In the genomic region with DNA sequence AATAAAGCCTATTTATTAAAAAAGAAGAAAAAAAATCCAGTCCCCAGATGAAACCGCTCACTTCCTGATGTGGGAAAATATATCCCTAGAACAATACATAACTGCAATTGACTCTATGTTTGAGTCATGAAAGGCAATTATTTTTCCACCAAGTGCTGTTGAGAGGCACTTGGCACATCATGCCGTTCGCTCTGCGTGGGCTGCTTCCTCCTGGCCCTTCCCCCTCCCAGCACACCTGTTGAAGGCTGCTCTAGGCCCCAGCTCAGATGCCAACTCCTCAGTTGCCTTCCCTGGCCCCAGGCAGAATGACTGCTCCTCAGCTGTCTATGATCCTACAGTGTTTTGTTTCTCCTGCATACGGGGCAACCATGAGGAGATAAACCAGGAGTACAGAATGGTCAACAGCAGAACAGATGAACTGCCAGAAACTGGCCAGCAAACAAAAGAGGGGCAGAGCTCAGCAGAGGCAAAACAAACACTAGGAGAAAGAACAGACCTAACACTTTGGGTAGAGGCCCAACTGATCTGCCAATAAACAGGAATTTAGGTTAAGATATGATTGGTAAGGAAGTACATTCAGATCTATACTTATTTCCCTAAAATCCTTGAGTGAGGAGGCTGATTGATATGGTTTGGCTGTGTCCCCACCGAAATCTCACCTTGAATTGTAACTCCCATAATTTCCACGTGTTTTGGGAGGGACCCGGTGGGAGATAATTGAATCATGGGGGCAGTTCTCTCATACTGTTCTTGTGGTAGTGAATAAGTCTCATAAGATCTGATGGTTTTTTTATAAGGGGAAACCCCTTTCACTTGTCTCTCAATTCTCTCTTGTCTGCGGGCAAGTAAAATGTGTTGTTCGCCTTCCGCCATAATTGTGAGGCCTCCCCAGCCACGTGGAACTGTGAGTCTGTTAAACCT, we compare ENCODE assay signal across 10 cellular contexts. TPM values are rescaled to one million over a fixed set of nuclear protein-coding genes. Genes with fewer than 3 reads are reported as not detected.
DNase-seq lines count a peak whose midpoint lies in the region; ATAC-seq and TF ChIP-seq lines count a peak whose summit lies in the region.
"Had no signal": no experiment of that assay in that cellular context is flagged by ENCODE, and none has a peak within 500 bp of the region (broad histone marks: within the 10 kb centered on the region; RNA-seq: fewer than 3 reads in every experiment).

No MANE protein-coding gene starts in this region.

- H3K27me3 ChIP-seq in BLaER1 (no peaks in the 10 kb centered on the region), MG63 (no peaks in the 10 kb centered on the region), prostate gland (replicated peaks; ENCODE audit: insufficient read depth) (no peaks in the 10 kb centered on the region)

- H3K36me3 ChIP-seq in BLaER1 (peaks cover 95% of the 10 kb centered on the region), MG63 (peaks cover 88% of the 10 kb centered on the region), prostate gland (no peaks in the 10 kb centered on the region)
- H3K36me3 ChIP-seq: thoracic aorta had no signal

- TF ChIP-seq POLR2A in prostate gland (IDR thresholded peaks at IDR 0.05), result no peak

- H3K4me3 ChIP-seq in BLaER1 (no peak overlapping the region), MG63 (no peak overlapping the region), prostate gland (no peak overlapping the region)
- H3K4me3 ChIP-seq: BLaER1 treated with 17β-estradiol and CSF1 and Interleukin-3, amounts not matched to agents 10 nM and 100 nM; thoracic aorta had no signal

- no peak overlapping the region for H3K27ac ChIP-seq in BLaER1
- peak overlapping the region; percentile 8 to 60 for H3K27ac ChIP-seq in prostate gland
- H3K27ac ChIP-seq: BLaER1 treated with 17β-estradiol and CSF1 and Interleukin-3, amounts not matched to agents 10 nM and 100 nM had no signal

- peaks cover 99% of the 10 kb centered on the region for H4K20me1 ChIP-seq in BLaER1

- DNase-seq in MG63, result peak; percentile 57
- peak; percentile 62 for DNase-seq in activated CD4-positive, CD25-positive, alpha-beta regulatory T cell treated with anti-CD3 and anti-CD28 coated beads, Interleukin-2, amount 50 U/mL, for 72 hours
- DNase-seq in effector CD8-positive, alpha-beta T cell (lab: John Stamatoyannopoulos, UW), result peak; percentile 26
- DNase-seq in prostate gland (ENCODE audit: low spot score), result peak; percentile 27
- DNase-seq in HuH-7 (ENCODE audit: low spot score), result no peak
- no peak for DNase-seq in NOMO-1 treated with DMSO at 0.1 percent for 48 hours (lab: John Stamatoyannopoulos, UW; ENCODE audit: unreplicated experiment)

- peak; percentile 55 for ATAC-seq in GM21528 (IDR thresholded peaks at IDR 0.05; ENCODE audit: low FRiP score, unreplicated experiment)

- H3K4me2 ChIP-seq in BLaER1, result 0 out of 2 replicates have a peak overlapping the region, but pooled peaks have one; percentile 7

- no peak overlapping the region for H3K9ac ChIP-seq in BLaER1
- H3K9ac ChIP-seq: BLaER1 treated with 17β-estradiol and CSF1 and Interleukin-3, amounts not matched to agents 10 nM and 100 nM had no signal

- H3K4me1 ChIP-seq in BLaER1, result peaks cover 34% of the 10 kb centered on the region
- H3K4me1 ChIP-seq in prostate gland (replicated peaks), result no peaks in the 10 kb centered on the region

- no peak for TF ChIP-seq CTCF in prostate gland (IDR thresholded peaks at IDR 0.05)

- H3K9me3 ChIP-seq in BLaER1, result no peaks in the 10 kb centered on the region
- no peaks in the 10 kb centered on the region for H3K9me3 ChIP-seq in MG63
- H3K9me3 ChIP-seq in prostate gland, result no peaks in the 10 kb centered on the region
- H3K9me3 ChIP-seq: BLaER1 treated with 17β-estradiol and CSF1 and Interleukin-3, amounts not matched to agents 10 nM and 100 nM; thoracic aorta had no signal

- 66% methylated on average over 12 of the region's 12 CpGs for WGBS in prostate gland

- intact Hi-C loops in prostate gland (cut with DNase I), result loop anchor here (5.0 kb wide), 1 partner anchor 53 kb away; no protein-coding TSS in a partner anchor

RNA-seq across cellular contexts. Expression of a gene that starts 58.7 kb away (rescaled TPM):
- total RNA-seq in MG63 (2014; rRNA removed; shearing (Covaris generic); ENCODE audit: low replicate concordance), result 54.3 and 61.2 TPM in 2 replicates
- 10 to 100 TPM; 24.1 to 45.1 TPM for total RNA-seq in prostate gland

Comparison
In these comparisons a context has a peak if more than half of its experiments do, and no peak if none do; other contexts are left out.
1. DNase-seq: peak in MG63 (single experiment), activated CD4-positive, CD25-positive, alpha-beta regulatory T cell treated with anti-CD3 and anti-CD28 coated beads, Interleukin-2, amount 50 U/mL, for 72 hours (single experiment), effector CD8-positive, alpha-beta T cell (single experiment) and prostate gland (single experiment); none in HuH-7 (single experiment) and NOMO-1 treated with DMSO at 0.1 percent for 48 hours (single experiment).